Comparison of ENCODE assay signal across 13 cellular contexts in genomic region chr6:119140471-119141165, GRCh38.
A peak's percentile ranks its signal among the peaks of the same experiment; 100 is the strongest.
DNase-seq lines count a peak whose midpoint lies in the region; ATAC-seq and TF ChIP-seq lines count a peak whose summit lies in the region.
"Had no signal": no experiment of that assay in that cellular context is flagged by ENCODE, and none has a peak within 500 bp of the region (broad histone marks: within the 10 kb centered on the region; RNA-seq: fewer than 3 reads in every experiment).

No MANE protein-coding gene starts in this region.

- H4K91ac ChIP-seq in H9 (ENCODE audit: insufficient read length, low read depth, low read length) (no peak overlapping the region), trophoblast cell (ENCODE audit: low read depth, low read length) (no peak overlapping the region)

- no peak overlapping the region for H3T11ph ChIP-seq in H9 (ENCODE audit: low read length)

- H2BK5ac ChIP-seq in H9 (ENCODE audit: insufficient read length, low read length) = no peak overlapping the region
- no peak overlapping the region for H2BK5ac ChIP-seq in trophoblast cell (ENCODE audit: low read depth, low read length, poor library complexity)

- H4K12ac ChIP-seq in trophoblast cell (ENCODE audit: low read depth, low read length) = no peak overlapping the region

- no peak overlapping the region for H4K8ac ChIP-seq in H9 (replicated peaks; ENCODE audit: insufficient read length, low read depth, low read length)
- no peak overlapping the region for H4K8ac ChIP-seq in trophoblast cell (ENCODE audit: low read depth, low read length)

- H2AK5ac ChIP-seq in H9 (ENCODE audit: insufficient read length, low read length) (no peak overlapping the region), trophoblast cell (ENCODE audit: low read length) (no peak overlapping the region)

- H3K18ac ChIP-seq in H9 (ENCODE audit: insufficient read length, low read depth, low read length) (no peak overlapping the region), trophoblast cell (ENCODE audit: low read length) (no peak overlapping the region)

- no CpG with 5 or more reads among the region's 11 CpGs for whole genome bisulfite sequencing in H9 (ENCODE audit: extremely low coverage, insufficient read length, low lambda C conversion rate)
- WGBS in trophoblast cell (ENCODE audit: extremely low coverage, insufficient coverage, insufficient read length) = no CpG with 5 or more reads among the region's 11 CpGs

- H3K4me2 ChIP-seq in H9 (ENCODE audit: insufficient read depth, insufficient read length, low read length) (no peak overlapping the region), trophoblast cell (ENCODE audit: low read length) (no peak overlapping the region)

- H3K4ac ChIP-seq in H9 (ENCODE audit: low read depth, low read length) (no peak overlapping the region), trophoblast cell (ENCODE audit: low read depth, low read length) (no peak overlapping the region)

- no peak overlapping the region for H2BK12ac ChIP-seq in H9 (ENCODE audit: insufficient read length, low read depth, low read length)
- peak overlapping the region; percentile 70 for H2BK12ac ChIP-seq in trophoblast cell (ENCODE audit: low read length)

- no peak overlapping the region for H3K4me3 ChIP-seq in trophoblast cell (ENCODE audit: low read depth, low read length)

- DNase-seq in H9 (no peak), SK-N-DZ (ENCODE audit: low spot score) (peak; percentile 61), left kidney (ENCODE audit: low read depth, low spot score) (peak; percentile 29), trophoblast cell (no peak), substantia nigra (lab: John Stamatoyannopoulos, UW) (no peak), NCI-H1417 treated with DMSO at 0.1 percent for 48 hours (lab: John Stamatoyannopoulos, UW) (no peak)
- DNase-seq: C1 segment of cervical spinal cord; CD4-positive, alpha-beta T cell; DMS79 had no signal

- H4K5ac ChIP-seq in H9 (ENCODE audit: insufficient read length, low read depth, low read length) = no peak overlapping the region

- no peaks in the 10 kb centered on the region for H3K9me3 Mint-ChIP-seq in H9
- H3K9me3 Mint-ChIP-seq: CD4-positive, alpha-beta T cell had no signal

- H3K9ac ChIP-seq in H9 (ENCODE audit: extremely low read depth, insufficient read length, low read length) = no peak overlapping the region
- H3K9ac ChIP-seq in trophoblast cell (ENCODE audit: low read length) = no peak overlapping the region

- no peak overlapping the region for H3K27ac Mint-ChIP-seq in H9
- H3K27ac Mint-ChIP-seq: B cell; CD4-positive, alpha-beta T cell had no signal

- H3K27me3 ChIP-seq in H9 (ENCODE audit: insufficient read depth, low read length) (no peaks in the 10 kb centered on the region), trophoblast cell (ENCODE audit: insufficient read depth, low read length) (no peaks in the 10 kb centered on the region)

- peak overlapping the region; percentile 42 for H2AFZ ChIP-seq in H9 (ENCODE audit: low read length)
- H2AFZ ChIP-seq in trophoblast cell (ENCODE audit: insufficient read depth, low read length, poor library complexity) = no peak overlapping the region

- no peaks in the 10 kb centered on the region for H3K4me1 ChIP-seq in H9 (ENCODE audit: insufficient read depth, low read length)
- H3K4me1 ChIP-seq in trophoblast cell (ENCODE audit: control insufficient read depth in 1 of 2, insufficient read depth in 2 of 2, low read length in 2 of 2) = peaks cover 8 to 17% of the 10 kb centered on the region in 2 experiments

- no peak overlapping the region for H3K56ac ChIP-seq in H9 (ENCODE audit: insufficient read length, low read depth, low read length)

- no peak overlapping the region for H2BK15ac ChIP-seq in H9 (ENCODE audit: low read depth, low read length)

- H3K79me1 ChIP-seq in H9 (ENCODE audit: insufficient read depth, low read depth, low read length, poor library complexity, severe bottlenecking) (no peaks in the 10 kb centered on the region), trophoblast cell (ENCODE audit: low read length) (peaks cover 2% of the 10 kb centered on the region)

- no peak for TF ChIP-seq CTCF in H9 (conservative IDR thresholded peaks at IDR 0.05)

- H3K23ac ChIP-seq in H9 (ENCODE audit: insufficient read length, low read depth, low read length) (no peak overlapping the region), trophoblast cell (ENCODE audit: low read length) (peak overlapping the region; percentile 37)

- no peak overlapping the region for H3K27ac ChIP-seq in H9 (ENCODE audit: insufficient read length, low read depth, low read length)
- no peak overlapping the region for H3K27ac ChIP-seq in trophoblast cell (ENCODE audit: low read depth, low read length)
- no peak overlapping the region for H3K27ac ChIP-seq in substantia nigra (ENCODE audit: low read depth, low read length, poor library complexity, severe bottlenecking)

- peaks cover 9 to 17% of the 10 kb centered on the region in 2 experiments; a peak in 3 of 4 replicates for H3K4me1 Mint-ChIP-seq in H9
- H3K4me1 Mint-ChIP-seq: B cell had no signal

- H2BK120ac ChIP-seq in H9 (ENCODE audit: low read depth, low read length, poor library complexity, severe bottlenecking) (no peak overlapping the region), trophoblast cell (ENCODE audit: insufficient read depth, low read length, poor library complexity) (no peak overlapping the region)

- ATAC-seq in HG02870 (IDR thresholded peaks at IDR 0.05; ENCODE audit: unreplicated experiment) (no peak), HG03571 (IDR thresholded peaks at IDR 0.05; ENCODE audit: unreplicated experiment) (no peak)
- ATAC-seq: HepG2 had no signal

- no peak overlapping the region for H3K4me3 Mint-ChIP-seq in H9
- H3K4me3 Mint-ChIP-seq: B cell; CD4-positive, alpha-beta T cell had no signal

- no peaks in the 10 kb centered on the region for H3K36me3 ChIP-seq in trophoblast cell (ENCODE audit: control insufficient read depth in 1 of 2, insufficient read depth in 2 of 2, low read length in 2 of 2)

- H3K9me3 ChIP-seq in H9 (ENCODE audit: control insufficient read depth, low read depth, low read length) (no peaks in the 10 kb centered on the region), trophoblast cell (ENCODE audit: insufficient read depth, low read depth, low read length) (no peaks in the 10 kb centered on the region)

- H2BK20ac ChIP-seq in H9 (ENCODE audit: low read depth, low read length, poor library complexity, severe bottlenecking) = no peak overlapping the region

- no peaks in the 10 kb centered on the region for H4K20me1 ChIP-seq in H9 (ENCODE audit: control insufficient read depth, insufficient read depth, insufficient read length)

- H3K27me3 Mint-ChIP-seq in H9 (ENCODE audit: low read depth) = no peaks in the 10 kb centered on the region; the same call in 1 of the 2 replicates
- H3K27me3 Mint-ChIP-seq: CD4-positive, alpha-beta T cell had no signal

- no peak overlapping the region for H3K14ac ChIP-seq in H9 (ENCODE audit: insufficient read depth, low read length)
- no peak overlapping the region for H3K14ac ChIP-seq in trophoblast cell (ENCODE audit: low read length)

- H3K36me3 Mint-ChIP-seq in H9 (ENCODE audit: insufficient read depth in 1 of 3, low read depth in 3 of 3) = no peaks in the 10 kb centered on the region; a peak in 1 of 7 replicates

- H3K79me2 ChIP-seq in H9 (ENCODE audit: insufficient read depth, low read length) (no peaks in the 10 kb centered on the region), trophoblast cell (ENCODE audit: control insufficient read depth, insufficient read depth, low read length, poor library complexity) (no peaks in the 10 kb centered on the region)

- H3K23me2 ChIP-seq in H9 (ENCODE audit: insufficient read length, low read depth, low read length, poor library complexity, severe bottlenecking) = no peaks in the 10 kb centered on the region

Comparison
In these comparisons a context has a peak if more than half of its experiments do, and no peak if none do; other contexts are left out.
1. DNase-seq: peak in SK-N-DZ (single experiment) and left kidney (single experiment); none in H9 (single experiment), trophoblast cell (0 of 2), substantia nigra (0 of 49) and NCI-H1417 treated with DMSO at 0.1 percent for 48 hours (single experiment).